8 cellular contexts compared by ENCODE assay signal in genomic region chr5:148820778-148821395, GRCh38. TPM values are rescaled to one million over a fixed set of nuclear protein-coding genes. Genes with fewer than 3 reads are reported as not detected.
DNase-seq lines count a peak whose midpoint lies in the region; ATAC-seq and TF ChIP-seq lines count a peak whose summit lies in the region.

No MANE protein-coding gene starts in this region.

- ATAC-seq in GM18517 (IDR thresholded peaks at IDR 0.05; ENCODE audit: unreplicated experiment): peak; percentile 50
- ATAC-seq in GM21423 (IDR thresholded peaks at IDR 0.05; ENCODE audit: unreplicated experiment): no peak
- ATAC-seq in GM19395 (IDR thresholded peaks at IDR 0.05; ENCODE audit: unreplicated experiment): no peak

- TF ChIP-seq CTCF in BE2C (IDR thresholded peaks at IDR 0.05; ENCODE audit: low read depth, low read length): peak; percentile 88
- peak; percentile 78 for TF ChIP-seq CTCF in choroid plexus epithelial cell (conservative IDR thresholded peaks at IDR 0.05; ENCODE audit: low read depth, low read length)
- TF ChIP-seq CTCF in osteoblast (IDR thresholded peaks at IDR 0.05; ENCODE audit: extremely low read depth, low read depth, low read length): peak; percentile 75

- peaks cover 22% of the 10 kb centered on the region for H3K4me1 ChIP-seq in BE2C
- H3K4me1 ChIP-seq in osteoblast (ENCODE audit: insufficient read depth, low read length): peaks cover 6% of the 10 kb centered on the region

- no peaks in the 10 kb centered on the region for H3K79me2 ChIP-seq in osteoblast (ENCODE audit: insufficient read depth, low read length)

- H4K20me1 ChIP-seq in osteoblast (ENCODE audit: insufficient read depth, low read length): no peaks in the 10 kb centered on the region

- intact Hi-C loops in posterior vena cava (cut with DNase I): loop anchor here in 1 of 2 donors (5.0 kb wide), 1 partner anchor 216 kb away; no protein-coding TSS in a partner anchor

- H3K4me3 ChIP-seq in BE2C (ENCODE audit: low read depth, low read length) (no peak overlapping the region), choroid plexus epithelial cell (ENCODE audit: low read depth, low read length) (no peak overlapping the region), osteoblast (ENCODE audit: insufficient read depth, low read length) (no peak overlapping the region)

- H3K4me2 ChIP-seq in osteoblast (ENCODE audit: insufficient read depth, low read length): no peak overlapping the region

- no peaks in the 10 kb centered on the region for H3K36me3 ChIP-seq in BE2C
- no peaks in the 10 kb centered on the region for H3K36me3 ChIP-seq in osteoblast (ENCODE audit: insufficient read depth, low read length)

- no peaks in the 10 kb centered on the region for H3K27me3 ChIP-seq in BE2C
- H3K27me3 ChIP-seq in osteoblast (ENCODE audit: insufficient read depth, low read length): no peaks in the 10 kb centered on the region

- DNase-seq in BE2C: peak; percentile 47
- peak; percentile 23 for DNase-seq in NCI-H460 (ENCODE audit: extremely low read depth, low read depth)
- peak; percentile 71 for DNase-seq in choroid plexus epithelial cell (ENCODE audit: low read depth)
- no peak for DNase-seq in osteoblast (ENCODE audit: insufficient read length, low spot score, missing footprints)
- no peak for DNase-seq in posterior vena cava (ENCODE audit: low spot score)

- H3K9me3 ChIP-seq in BE2C (no peaks in the 10 kb centered on the region), osteoblast (ENCODE audit: low read depth, low read length) (no peaks in the 10 kb centered on the region)

- H2AFZ ChIP-seq in osteoblast (ENCODE audit: low read length): no peak overlapping the region

- no peak overlapping the region for H3K27ac ChIP-seq in osteoblast (ENCODE audit: low read depth, low read length)

RNA-seq across cellular contexts. Expression of gene ADRB2, which starts 5.5 kb away (rescaled TPM):
- polyA plus RNA-seq in BE2C (2012; ENCODE audit: insufficient read depth, insufficient read length, low read depth): 1.0 TPM
- 0.07 and 0.12 TPM in 2 replicates for total RNA-seq in NCI-H460 (2014; rRNA removed; shearing (Covaris generic))
- not detected in 2 replicates for polyA plus RNA-seq in NCI-H460 (2014; cell fraction: nucleus; rRNA removed)
- under 0.01 and 0.29 TPM in 2 replicates for total RNA-seq in osteoblast
- total RNA-seq in posterior vena cava: 1 to 10 TPM; 2.1 to 3.3 TPM

Comparison
In these comparisons a context has a peak if more than half of its experiments do, and no peak if none do; other contexts are left out.
1. DNase-seq: peak in BE2C (single experiment), NCI-H460 (single experiment) and choroid plexus epithelial cell (single experiment); none in osteoblast (single experiment) and posterior vena cava (single experiment).
2. Peak in every context shown above with its lines, with median percentiles within 50 percentile points of each other: CTCF ChIP-seq.